13 cellular contexts compared by ENCODE assay signal in the genomic region with DNA sequence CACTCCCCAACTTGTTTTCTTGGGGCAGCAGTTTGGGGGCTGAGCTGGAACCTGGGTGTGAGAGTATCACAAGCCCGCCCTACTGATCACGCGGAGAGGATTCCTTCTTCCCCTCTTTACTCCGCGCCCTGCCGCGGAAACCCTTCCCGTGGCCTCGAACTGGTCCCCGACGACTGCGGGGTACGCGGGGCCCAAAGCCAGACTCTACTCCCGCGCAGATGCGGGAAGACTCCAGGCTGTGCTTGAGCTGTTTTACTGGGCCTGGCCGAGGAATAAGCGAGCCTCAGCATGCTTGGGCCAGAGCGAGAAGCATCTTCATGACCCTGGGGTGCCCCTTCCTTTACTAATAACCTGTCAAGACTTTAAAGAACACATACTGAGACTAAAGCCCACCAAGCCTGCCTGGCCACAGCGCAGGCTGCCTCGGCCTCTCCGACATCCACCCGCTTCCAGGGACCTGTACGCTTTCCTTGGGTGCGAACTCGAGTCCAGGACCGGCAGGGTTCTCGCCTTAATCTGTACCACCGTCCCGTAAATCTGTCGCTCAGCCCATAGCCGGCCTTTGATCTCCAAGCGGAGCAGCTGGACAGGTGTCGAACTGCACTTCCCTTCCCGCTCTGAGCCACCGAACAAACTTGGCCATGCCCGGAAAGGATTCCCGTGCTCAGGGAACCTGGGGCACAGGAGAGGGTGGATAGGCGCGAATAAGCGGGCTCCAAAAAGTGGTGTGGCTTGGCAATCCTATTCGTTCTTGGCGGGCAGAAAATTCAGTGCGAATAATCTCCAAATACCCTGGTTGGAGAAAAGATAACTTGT. TPM values are rescaled to one million over a fixed set of nuclear protein-coding genes. Genes with fewer than 3 reads are reported as not detected.
A peak's percentile ranks its signal among the peaks of the same experiment; 100 is the strongest.
DNase-seq lines count a peak whose midpoint lies in the region; ATAC-seq and TF ChIP-seq lines count a peak whose summit lies in the region.
"Had no signal": no experiment of that assay in that cellular context is flagged by ENCODE, and none has a peak within 500 bp of the region (broad histone marks: within the 10 kb centered on the region; RNA-seq: fewer than 3 reads in every experiment).

No MANE protein-coding gene starts in this region.

- H3K4ac ChIP-seq in H9 (ENCODE audit: low read depth, low read length) (no peak overlapping the region), neuronal stem cell (ENCODE audit: low read length) (no peak overlapping the region)

- peak overlapping the region; percentile 13 for H3K27ac Mint-ChIP-seq in activated CD4-positive, alpha-beta T cell treated with anti-CD3 and anti-CD28 coated beads, Interleukin-2, amount 10 ng/mL, durations not matched to agents 7 days and 5 days
- H3K27ac Mint-ChIP-seq in activated CD4-positive, alpha-beta T cell treated with anti-CD3 and anti-CD28 coated beads, Interleukin-2, amount 10 ng/mL, durations not matched to agents 24 days and 14 days, result no peak overlapping the region
- no peak overlapping the region for H3K27ac Mint-ChIP-seq in H9

- no peak for DNase-seq in activated CD4-positive, alpha-beta T cell treated with anti-CD3 and anti-CD28 coated beads, Interleukin-2, amount 10 ng/mL, durations not matched to agents 7 days and 5 days
- DNase-seq in activated CD4-positive, alpha-beta T cell treated with anti-CD3 and anti-CD28 coated beads, Interleukin-2, amount 10 ng/mL, durations not matched to agents 24 days and 14 days, result no peak
- peak; percentile 43 for DNase-seq in H9
- DNase-seq in hepatocyte (ENCODE audit: low spot score), result no peak
- no peak for DNase-seq in neuronal stem cell (ENCODE audit: low spot score)
- DNase-seq: GOT3, Karpas-422, NCI-H1436 treated with DMSO at 0.1 percent for 48 hours, NCI-H345, stomach had no signal

- H2AK5ac ChIP-seq in H9 (ENCODE audit: insufficient read length, low read length) (no peak overlapping the region), neuronal stem cell (ENCODE audit: low read depth, low read length) (no peak overlapping the region)

- H4K20me1 ChIP-seq in H9 (ENCODE audit: control insufficient read depth, insufficient read depth, insufficient read length) (no peaks in the 10 kb centered on the region), hepatocyte (ENCODE audit: insufficient read depth, poor library complexity, severe bottlenecking) (no peaks in the 10 kb centered on the region)

- H3K18ac ChIP-seq in H9 (ENCODE audit: insufficient read length, low read depth, low read length), result no peak overlapping the region
- H3K18ac ChIP-seq in neuronal stem cell (ENCODE audit: low read length), result peak overlapping the region; percentile 6

- no CpG with 5 or more reads among the region's 45 CpGs for WGBS in H9 (ENCODE audit: extremely low coverage, insufficient read length, low lambda C conversion rate)
- 5% methylated on average over 45 of the region's 45 CpGs for WGBS in hepatocyte (ENCODE audit: low lambda C conversion rate, missing lambda C conversion rate)
- no CpG with 5 or more reads among the region's 45 CpGs for WGBS in neuronal stem cell (ENCODE audit: extremely low coverage in 2 of 2, insufficient read length in 2 of 2, insufficient replicate concordance in 1 of 2), 2 donors

- H3K79me2 ChIP-seq in H9 (ENCODE audit: insufficient read depth, low read length), result no peaks in the 10 kb centered on the region
- no peaks in the 10 kb centered on the region for H3K79me2 ChIP-seq in hepatocyte

- peak overlapping the region; percentile 21 for H3K4me2 ChIP-seq in H9 (ENCODE audit: insufficient read depth, insufficient read length, low read length)
- peak overlapping the region; percentile 86 for H3K4me2 ChIP-seq in hepatocyte
- H3K4me2 ChIP-seq in neuronal stem cell (ENCODE audit: insufficient read depth, low read length, poor library complexity, severe bottlenecking), result no peak overlapping the region

- no peak overlapping the region for H3K4me3 ChIP-seq in hepatocyte
- no peak overlapping the region for H3K4me3 ChIP-seq in neuronal stem cell (ENCODE audit: low read length in 2 of 2)

- no peak overlapping the region for H3K56ac ChIP-seq in H9 (ENCODE audit: insufficient read length, low read depth, low read length)

- H2BK20ac ChIP-seq in H9 (ENCODE audit: low read depth, low read length, poor library complexity, severe bottlenecking), result no peak overlapping the region

- no peak overlapping the region for H3K4me3 Mint-ChIP-seq in activated CD4-positive, alpha-beta T cell treated with anti-CD3 and anti-CD28 coated beads, Interleukin-2, amount 10 ng/mL, durations not matched to agents 7 days and 5 days
- H3K4me3 Mint-ChIP-seq in activated CD4-positive, alpha-beta T cell treated with anti-CD3 and anti-CD28 coated beads, Interleukin-2, amount 10 ng/mL, durations not matched to agents 24 days and 14 days, result no peak overlapping the region
- H3K4me3 Mint-ChIP-seq in H9, result peak overlapping the region in 1 of 2 experiments; percentile 73; a peak in 3 of 5 replicates

- H3K9me2 ChIP-seq in hepatocyte (replicated peaks; ENCODE audit: insufficient read depth), result no peaks in the 10 kb centered on the region

- peaks cover 14% of the 10 kb centered on the region for H3K23me2 ChIP-seq in H9 (ENCODE audit: insufficient read length, low read depth, low read length, poor library complexity, severe bottlenecking)

- no peak overlapping the region for H3T11ph ChIP-seq in H9 (ENCODE audit: low read length)

- no peak overlapping the region for H4K91ac ChIP-seq in H9 (ENCODE audit: insufficient read length, low read depth, low read length)
- no peak overlapping the region for H4K91ac ChIP-seq in neuronal stem cell (ENCODE audit: low read depth, low read length, poor library complexity)

- no peaks in the 10 kb centered on the region for H3K36me3 ChIP-seq in hepatocyte (replicated peaks; ENCODE audit: insufficient read depth, low read depth)
- no peaks in the 10 kb centered on the region for H3K36me3 ChIP-seq in neuronal stem cell (replicated peaks in 1 of 2; ENCODE audit: control insufficient read depth in 2 of 2, insufficient read depth in 2 of 2, low read length in 2 of 2)
- H3K36me3 ChIP-seq: stomach had no signal

- no peaks in the 10 kb centered on the region for H3K9me3 Mint-ChIP-seq in activated CD4-positive, alpha-beta T cell treated with anti-CD3 and anti-CD28 coated beads, Interleukin-2, amount 10 ng/mL, durations not matched to agents 7 days and 5 days
- H3K9me3 Mint-ChIP-seq in activated CD4-positive, alpha-beta T cell treated with anti-CD3 and anti-CD28 coated beads, Interleukin-2, amount 10 ng/mL, durations not matched to agents 24 days and 14 days, result peaks cover 2% of the 10 kb centered on the region
- no peaks in the 10 kb centered on the region; a peak in 1 of 5 replicates for H3K9me3 Mint-ChIP-seq in H9

- H3K14ac ChIP-seq in H9 (ENCODE audit: insufficient read depth, low read length) (no peak overlapping the region; the same call in 1 of the 2 replicates), neuronal stem cell (ENCODE audit: low read length) (no peak overlapping the region)

- H2BK120ac ChIP-seq in H9 (ENCODE audit: low read depth, low read length, poor library complexity, severe bottlenecking), result no peak overlapping the region
- no peak overlapping the region for H2BK120ac ChIP-seq in neuronal stem cell (ENCODE audit: low read depth, low read length)

- H4K8ac ChIP-seq in H9 (replicated peaks; ENCODE audit: insufficient read length, low read depth, low read length), result no peak overlapping the region
- no peak overlapping the region for H4K8ac ChIP-seq in neuronal stem cell (ENCODE audit: low read depth, low read length)

- no peak overlapping the region for H4K5ac ChIP-seq in H9 (ENCODE audit: insufficient read length, low read depth, low read length)

- TF ChIP-seq CTCF in H9 (conservative IDR thresholded peaks at IDR 0.05) (no peak), hepatocyte (IDR thresholded peaks at IDR 0.05; ENCODE audit: poor library complexity) (no peak)

- peaks cover 2% of the 10 kb centered on the region for H3K36me3 Mint-ChIP-seq in activated CD4-positive, alpha-beta T cell treated with anti-CD3 and anti-CD28 coated beads, Interleukin-2, amount 10 ng/mL, durations not matched to agents 7 days and 5 days (ENCODE audit: low read depth)
- no peaks in the 10 kb centered on the region for H3K36me3 Mint-ChIP-seq in activated CD4-positive, alpha-beta T cell treated with anti-CD3 and anti-CD28 coated beads, Interleukin-2, amount 10 ng/mL, durations not matched to agents 24 days and 14 days (ENCODE audit: low read depth)
- H3K36me3 Mint-ChIP-seq in H9 (ENCODE audit: insufficient read depth in 1 of 3, low read depth in 3 of 3), result peaks cover 0 to 2% (median 0%) of the 10 kb centered on the region in 3 experiments; a peak in 1 of 7 replicates

- H2BK12ac ChIP-seq in H9 (ENCODE audit: insufficient read length, low read depth, low read length) (no peak overlapping the region), neuronal stem cell (ENCODE audit: low read length) (no peak overlapping the region)

- H2BK5ac ChIP-seq in H9 (ENCODE audit: insufficient read length, low read length) (no peak overlapping the region), neuronal stem cell (ENCODE audit: low read length) (no peak overlapping the region)

- H3K27me3 ChIP-seq in H9 (ENCODE audit: insufficient read depth, low read length) (peaks cover 91% of the 10 kb centered on the region), hepatocyte (peaks cover 96% of the 10 kb centered on the region), neuronal stem cell (ENCODE audit: control insufficient read depth in 3 of 3, insufficient read depth in 3 of 3, low read depth in 1 of 3, low read length in 3 of 3) (peaks cover 50 to 99% (median 70%) of the 10 kb centered on the region in 3 experiments)

- intact Hi-C loops in activated CD4-positive, alpha-beta T cell treated with anti-CD3 and anti-CD28 coated beads, Interleukin-2, amount 10 ng/mL, durations not matched to agents 24 days and 14 days (cut with micrococcal nuclease), result loop anchor here (2.0 to 5.0 kb wide), 2 partner anchors 129 to 272 kb away; a partner anchor contains a TSS

- H3K27ac ChIP-seq in H9 (ENCODE audit: insufficient read length, low read depth, low read length) (no peak overlapping the region), hepatocyte (no peak overlapping the region), neuronal stem cell (replicated peaks; ENCODE audit: low read length) (no peak overlapping the region)
- H3K27ac ChIP-seq: stomach had no signal

- CTCF ChIA-PET in activated CD4-positive, alpha-beta T cell treated with anti-CD3 and anti-CD28 coated beads, Interleukin-2, amount 10 ng/mL, durations not matched to agents 7 days and 5 days (lab: Charles Lee), result no interaction called here

- POLR2A ChIA-PET in activated CD4-positive, alpha-beta T cell treated with anti-CD3 and anti-CD28 coated beads, Interleukin-2, amount 10 ng/mL, durations not matched to agents 7 days and 5 days (lab: Charles Lee), result no interaction called here

- no peak overlapping the region for H2AFZ ChIP-seq in H9 (ENCODE audit: low read length)
- peak overlapping the region; percentile 32 for H2AFZ ChIP-seq in hepatocyte
- no peak overlapping the region for H2AFZ ChIP-seq in neuronal stem cell (ENCODE audit: low read length)

- peaks cover 10% of the 10 kb centered on the region for H3K4me1 Mint-ChIP-seq in activated CD4-positive, alpha-beta T cell treated with anti-CD3 and anti-CD28 coated beads, Interleukin-2, amount 10 ng/mL, durations not matched to agents 7 days and 5 days
- peaks cover 4% of the 10 kb centered on the region for H3K4me1 Mint-ChIP-seq in activated CD4-positive, alpha-beta T cell treated with anti-CD3 and anti-CD28 coated beads, Interleukin-2, amount 10 ng/mL, durations not matched to agents 24 days and 14 days
- H3K4me1 Mint-ChIP-seq in H9, result peaks cover 22 to 40% of the 10 kb centered on the region in 2 experiments

- no peak overlapping the region for H3K9ac ChIP-seq in H9 (ENCODE audit: extremely low read depth, insufficient read length, low read length)
- H3K9ac ChIP-seq in neuronal stem cell (ENCODE audit: low read depth, low read length, poor library complexity), result no peak overlapping the region

- no peaks in the 10 kb centered on the region; the same call in 1 of the 2 replicates for H3K4me1 ChIP-seq in H9 (ENCODE audit: insufficient read depth, low read length)
- peaks cover 14% of the 10 kb centered on the region for H3K4me1 ChIP-seq in hepatocyte (ENCODE audit: insufficient read depth)
- H3K4me1 ChIP-seq in neuronal stem cell (ENCODE audit: control insufficient read depth in 2 of 2, insufficient read depth in 1 of 2, low read depth in 1 of 2, low read length in 2 of 2), result peaks cover 8 to 19% of the 10 kb centered on the region in 2 donors

- peaks cover 82% of the 10 kb centered on the region for H3K27me3 Mint-ChIP-seq in activated CD4-positive, alpha-beta T cell treated with anti-CD3 and anti-CD28 coated beads, Interleukin-2, amount 10 ng/mL, durations not matched to agents 7 days and 5 days
- peaks cover 76% of the 10 kb centered on the region for H3K27me3 Mint-ChIP-seq in activated CD4-positive, alpha-beta T cell treated with anti-CD3 and anti-CD28 coated beads, Interleukin-2, amount 10 ng/mL, durations not matched to agents 24 days and 14 days
- H3K27me3 Mint-ChIP-seq in H9 (ENCODE audit: low read depth), result peaks cover 100% of the 10 kb centered on the region

- H2BK15ac ChIP-seq in H9 (ENCODE audit: low read depth, low read length), result no peak overlapping the region
- no peak overlapping the region for H2BK15ac ChIP-seq in neuronal stem cell (ENCODE audit: low read length)

- H3K79me1 ChIP-seq in H9 (ENCODE audit: insufficient read depth, low read depth, low read length, poor library complexity, severe bottlenecking), result no peaks in the 10 kb centered on the region
- H3K79me1 ChIP-seq in neuronal stem cell (ENCODE audit: low read depth, low read length), result no peaks in the 10 kb centered on the region

- ATAC-seq in HG03442 (IDR thresholded peaks at IDR 0.05; ENCODE audit: unreplicated experiment) (no peak), HG03521 (IDR thresholded peaks at IDR 0.05; ENCODE audit: unreplicated experiment) (no peak), GM21717 (IDR thresholded peaks at IDR 0.05; ENCODE audit: unreplicated experiment) (no peak)

- H3K23ac ChIP-seq in H9 (ENCODE audit: insufficient read length, low read depth, low read length) (no peak overlapping the region), neuronal stem cell (ENCODE audit: low read depth, low read length, poor library complexity) (no peak overlapping the region)

- H3K9me3 ChIP-seq in H9 (ENCODE audit: control insufficient read depth, low read depth, low read length) (no peaks in the 10 kb centered on the region), hepatocyte (ENCODE audit: low read depth) (no peaks in the 10 kb centered on the region), neuronal stem cell (replicated peaks in 1 of 2; ENCODE audit: control insufficient read depth in 2 of 2, insufficient read depth in 1 of 2, low read depth in 1 of 2, low read length in 2 of 2) (peaks cover 4 to 15% of the 10 kb centered on the region in 2 donors)
- H3K9me3 ChIP-seq: stomach had no signal

RNA-seq across cellular contexts. Expression of a gene that starts 55.0 kb away (rescaled TPM):
- total RNA-seq in activated CD4-positive, alpha-beta T cell treated with anti-CD3 and anti-CD28 coated beads, Interleukin-2, amount 10 ng/mL, durations not matched to agents 7 days and 5 days, result 10 to 100 TPM; 54.4 to 65.6 TPM
- 97.6 and 102 TPM in 2 replicates for total RNA-seq in activated CD4-positive, alpha-beta T cell treated with anti-CD3 and anti-CD28 coated beads, Interleukin-2, amount 10 ng/mL, durations not matched to agents 24 days and 14 days
- total RNA-seq in H9 (2021) (74.2 and 76.7 TPM in 2 replicates), hepatocyte (77.6 and 83.9 TPM in 2 replicates)
- polyA plus RNA-seq in hepatocyte, result 27.8 and 38.3 TPM in 2 replicates
- 29.4 TPM for polyA plus RNA-seq in neuronal stem cell (2013, experiment 1 of 2)
- 32.7 TPM for polyA plus RNA-seq in neuronal stem cell (2013, experiment 2 of 2)
